Comparison of ENCODE assay signal across 1 cellular context in the genomic region with DNA sequence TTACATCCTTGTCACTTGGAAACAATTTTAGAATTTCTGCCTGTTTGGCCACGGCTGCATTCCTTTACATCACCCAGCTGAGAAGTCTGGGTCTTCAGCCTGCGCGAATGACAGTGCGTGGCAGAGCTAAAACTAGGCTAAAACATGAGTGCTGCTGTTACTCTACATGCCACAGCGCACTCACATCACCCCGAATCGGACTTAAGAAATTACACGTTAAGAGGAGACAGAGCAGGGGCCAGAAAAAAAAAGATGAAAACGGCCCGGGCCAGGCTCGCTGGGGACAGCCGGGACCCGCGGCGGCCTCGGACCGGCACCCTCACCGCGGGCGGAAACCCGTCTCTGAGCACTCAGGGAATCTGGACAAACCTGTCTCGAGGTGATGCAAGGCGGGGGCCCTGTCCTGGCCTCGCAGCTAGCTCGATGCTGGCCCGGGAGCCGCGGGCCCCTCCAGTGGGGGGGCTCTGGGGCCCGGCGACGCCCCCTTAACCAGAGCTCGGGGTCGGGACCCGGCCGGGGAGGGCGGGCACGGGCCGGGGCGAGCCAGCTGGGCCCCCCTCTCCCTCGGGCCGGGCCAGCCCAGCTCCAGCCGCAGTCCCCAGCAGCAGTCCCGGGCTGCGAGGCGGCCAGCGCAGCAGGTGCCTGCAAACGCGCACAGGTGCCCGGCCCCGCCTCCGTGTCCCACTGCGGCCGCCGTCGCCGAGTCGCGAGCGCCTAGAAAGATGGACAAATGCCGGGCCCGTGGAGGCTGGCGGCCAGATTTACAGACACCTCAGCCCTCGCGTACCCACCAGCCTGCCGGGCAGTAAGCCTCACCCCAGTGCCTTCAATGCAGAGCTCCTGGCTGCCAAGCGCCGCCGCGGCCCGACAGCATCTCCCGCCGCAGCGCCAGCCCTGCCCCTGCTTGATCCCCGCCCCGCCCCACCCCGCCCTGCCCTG.
A peak's percentile ranks its signal among the peaks of the same experiment; 100 is the strongest.
TF ChIP-seq lines count a peak whose summit lies in the region.

A gene (minus strand): TSS at position 879 of the 939 bp plus-strand sequence. CDS start 2,950 bp downstream, outside the sequence.

TF ChIP-seq in GM12878, 131 proteins besides CTCF, POLR2A, EP300 and RAD21 (continued from another document):
- TF ChIP-seq, protein P1, sequence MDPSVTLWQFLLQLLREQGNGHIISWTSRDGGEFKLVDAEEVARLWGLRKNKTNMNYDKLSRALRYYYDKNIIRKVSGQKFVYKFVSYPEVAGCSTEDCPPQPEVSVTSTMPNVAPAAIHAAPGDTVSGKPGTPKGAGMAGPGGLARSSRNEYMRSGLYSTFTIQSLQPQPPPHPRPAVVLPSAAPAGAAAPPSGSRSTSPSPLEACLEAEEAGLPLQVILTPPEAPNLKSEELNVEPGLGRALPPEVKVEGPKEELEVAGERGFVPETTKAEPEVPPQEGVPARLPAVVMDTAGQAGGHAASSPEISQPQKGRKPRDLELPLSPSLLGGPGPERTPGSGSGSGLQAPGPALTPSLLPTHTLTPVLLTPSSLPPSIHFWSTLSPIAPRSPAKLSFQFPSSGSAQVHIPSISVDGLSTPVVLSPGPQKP (IDR thresholded peaks at IDR 0.05; ENCODE audit: low read depth, low read length), result no peak
- TF ChIP-seq JUNB (IDR thresholded peaks at IDR 0.05) (no peak), GATAD2B (conservative IDR thresholded peaks at IDR 0.05; ENCODE audit: low read depth) (peak; percentile 62; the same call in 1 of the 2 replicates), RB1 (IDR thresholded peaks at IDR 0.05; ENCODE audit: borderline replicate concordance) (peak; percentile 45; the same call in 1 of the 2 replicates), TCF12 (IDR thresholded peaks at IDR 0.05; ENCODE audit: low read depth, low read length) (peak; percentile 72; the same call in 1 of the 2 replicates), BACH1 (IDR thresholded peaks at IDR 0.05; ENCODE audit: borderline replicate concordance) (peak; percentile 45; the same call in 1 of the 2 replicates), BHLHE40 (IDR thresholded peaks at IDR 0.05; ENCODE audit: borderline replicate concordance in 1 of 2, low read depth in 2 of 2, low read length in 1 of 2) (peak in 1 of 2 experiments; percentile 79; a peak in 2 of 4 replicates), MXI1 (IDR thresholded peaks at IDR 0.05; ENCODE audit: low read depth, low read length) (0 out of 2 replicates have a peak, but pooled peaks have one; percentile 46), POU2F2 (IDR thresholded peaks at IDR 0.05; ENCODE audit: borderline replicate concordance, low read depth, low read length) (no peak), CREM (IDR thresholded peaks at IDR 0.05; ENCODE audit: low read depth) (no peak), TCF7 (IDR thresholded peaks at IDR 0.05; ENCODE audit: borderline replicate concordance) (no peak), STAT1 (conservative IDR thresholded peaks at IDR 0.05) (peak; percentile 82; the same call in 1 of the 2 replicates), CBFB (IDR thresholded peaks at IDR 0.05; ENCODE audit: low read depth) (no peak), KLF5 (IDR thresholded peaks at IDR 0.05; ENCODE audit: partially characterized antibody) (no peak), BRCA1 (IDR thresholded peaks at IDR 0.05; ENCODE audit: low read depth, low read length) (no peak), RUNX3 (IDR thresholded peaks at IDR 0.05; ENCODE audit: low read length) (no peak), PML (IDR thresholded peaks at IDR 0.05; ENCODE audit: low read length) (no peak), FOXK2 (IDR thresholded peaks at IDR 0.05) (no peak), CHD1 (IDR thresholded peaks at IDR 0.05; ENCODE audit: low read depth, low read length) (no peak), RELA (IDR thresholded peaks at IDR 0.05; ENCODE audit: borderline replicate concordance, partially characterized antibody) (no peak), ZNF207 (IDR thresholded peaks at IDR 0.05; ENCODE audit: borderline replicate concordance) (peak; percentile 38; the same call in 1 of the 2 replicates), SUPT20H (IDR thresholded peaks at IDR 0.05; ENCODE audit: borderline replicate concordance, control insufficient read depth, low read depth, low read length) (no peak), DPF2 (IDR thresholded peaks at IDR 0.05) (peak; percentile 5), NR2F1 (conservative IDR thresholded peaks at IDR 0.05) (peak; percentile 79), KAT2A (conservative IDR thresholded peaks at IDR 0.05; ENCODE audit: control insufficient read depth, low read depth, low read length) (no peak), SMARCA5 (IDR thresholded peaks at IDR 0.05) (0 out of 2 replicates have a peak, but pooled peaks have one; percentile 36), IKZF1 (conservative IDR thresholded peaks at IDR 0.05) (peak; percentile 52; the same call in 1 of the 2 replicates), ETV6 (conservative IDR thresholded peaks at IDR 0.05 in 1 of 2, IDR thresholded peaks at IDR 0.05 in 1 of 2; ENCODE audit: borderline replicate concordance in 1 of 2, low read depth in 1 of 2) (no peak), GABPA (IDR thresholded peaks at IDR 0.05; ENCODE audit: low read depth) (no peak), YY1 (IDR thresholded peaks at IDR 0.05; ENCODE audit: low read depth, low read length) (0 out of 2 replicates have a peak, but pooled peaks have one; percentile 13)
- TF ChIP-seq, protein P2, sequence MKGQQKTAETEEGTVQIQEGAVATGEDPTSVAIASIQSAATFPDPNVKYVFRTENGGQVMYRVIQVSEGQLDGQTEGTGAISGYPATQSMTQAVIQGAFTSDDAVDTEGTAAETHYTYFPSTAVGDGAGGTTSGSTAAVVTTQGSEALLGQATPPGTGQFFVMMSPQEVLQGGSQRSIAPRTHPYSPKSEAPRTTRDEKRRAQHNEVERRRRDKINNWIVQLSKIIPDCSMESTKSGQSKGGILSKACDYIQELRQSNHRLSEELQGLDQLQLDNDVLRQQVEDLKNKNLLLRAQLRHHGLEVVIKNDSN (IDR thresholded peaks at IDR 0.05; ENCODE audit: borderline replicate concordance, extremely low read length, insufficient read depth, low read depth, low read length), result no peak
- TF ChIP-seq, protein P3, sequence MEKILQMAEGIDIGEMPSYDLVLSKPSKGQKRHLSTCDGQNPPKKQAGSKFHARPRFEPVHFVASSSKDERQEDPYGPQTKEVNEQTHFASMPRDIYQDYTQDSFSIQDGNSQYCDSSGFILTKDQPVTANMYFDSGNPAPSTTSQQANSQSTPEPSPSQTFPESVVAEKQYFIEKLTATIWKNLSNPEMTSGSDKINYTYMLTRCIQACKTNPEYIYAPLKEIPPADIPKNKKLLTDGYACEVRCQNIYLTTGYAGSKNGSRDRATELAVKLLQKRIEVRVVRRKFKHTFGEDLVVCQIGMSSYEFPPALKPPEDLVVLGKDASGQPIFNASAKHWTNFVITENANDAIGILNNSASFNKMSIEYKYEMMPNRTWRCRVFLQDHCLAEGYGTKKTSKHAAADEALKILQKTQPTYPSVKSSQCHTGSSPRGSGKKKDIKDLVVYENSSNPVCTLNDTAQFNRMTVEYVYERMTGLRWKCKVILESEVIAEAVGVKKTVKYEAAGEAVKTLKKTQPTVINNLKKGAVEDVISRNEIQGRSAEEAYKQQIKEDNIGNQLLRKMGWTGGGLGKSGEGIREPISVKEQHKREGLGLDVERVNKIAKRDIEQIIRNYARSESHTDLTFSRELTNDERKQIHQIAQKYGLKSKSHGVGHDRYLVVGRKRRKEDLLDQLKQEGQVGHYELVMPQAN (conservative IDR thresholded peaks at IDR 0.05), result peak; percentile 88
- TF ChIP-seq, protein P4, sequence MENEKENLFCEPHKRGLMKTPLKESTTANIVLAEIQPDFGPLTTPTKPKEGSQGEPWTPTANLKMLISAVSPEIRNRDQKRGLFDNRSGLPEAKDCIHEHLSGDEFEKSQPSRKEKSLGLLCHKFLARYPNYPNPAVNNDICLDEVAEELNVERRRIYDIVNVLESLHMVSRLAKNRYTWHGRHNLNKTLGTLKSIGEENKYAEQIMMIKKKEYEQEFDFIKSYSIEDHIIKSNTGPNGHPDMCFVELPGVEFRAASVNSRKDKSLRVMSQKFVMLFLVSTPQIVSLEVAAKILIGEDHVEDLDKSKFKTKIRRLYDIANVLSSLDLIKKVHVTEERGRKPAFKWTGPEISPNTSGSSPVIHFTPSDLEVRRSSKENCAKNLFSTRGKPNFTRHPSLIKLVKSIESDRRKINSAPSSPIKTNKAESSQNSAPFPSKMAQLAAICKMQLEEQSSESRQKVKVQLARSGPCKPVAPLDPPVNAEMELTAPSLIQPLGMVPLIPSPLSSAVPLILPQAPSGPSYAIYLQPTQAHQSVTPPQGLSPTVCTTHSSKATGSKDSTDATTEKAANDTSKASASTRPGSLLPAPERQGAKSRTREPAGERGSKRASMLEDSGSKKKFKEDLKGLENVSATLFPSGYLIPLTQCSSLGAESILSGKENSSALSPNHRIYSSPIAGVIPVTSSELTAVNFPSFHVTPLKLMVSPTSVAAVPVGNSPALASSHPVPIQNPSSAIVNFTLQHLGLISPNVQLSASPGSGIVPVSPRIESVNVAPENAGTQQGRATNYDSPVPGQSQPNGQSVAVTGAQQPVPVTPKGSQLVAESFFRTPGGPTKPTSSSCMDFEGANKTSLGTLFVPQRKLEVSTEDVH (IDR thresholded peaks at IDR 0.05; ENCODE audit: low read depth, partially characterized antibody), result no peak
- TF ChIP-seq, protein P5, sequence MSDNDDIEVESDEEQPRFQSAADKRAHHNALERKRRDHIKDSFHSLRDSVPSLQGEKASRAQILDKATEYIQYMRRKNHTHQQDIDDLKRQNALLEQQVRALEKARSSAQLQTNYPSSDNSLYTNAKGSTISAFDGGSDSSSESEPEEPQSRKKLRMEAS (IDR thresholded peaks at IDR 0.05; ENCODE audit: low read depth, low read length), result 0 out of 2 replicates have a peak, but pooled peaks have one; percentile 18
